ENCODE assay signal across 1 cellular context in the genomic region with DNA sequence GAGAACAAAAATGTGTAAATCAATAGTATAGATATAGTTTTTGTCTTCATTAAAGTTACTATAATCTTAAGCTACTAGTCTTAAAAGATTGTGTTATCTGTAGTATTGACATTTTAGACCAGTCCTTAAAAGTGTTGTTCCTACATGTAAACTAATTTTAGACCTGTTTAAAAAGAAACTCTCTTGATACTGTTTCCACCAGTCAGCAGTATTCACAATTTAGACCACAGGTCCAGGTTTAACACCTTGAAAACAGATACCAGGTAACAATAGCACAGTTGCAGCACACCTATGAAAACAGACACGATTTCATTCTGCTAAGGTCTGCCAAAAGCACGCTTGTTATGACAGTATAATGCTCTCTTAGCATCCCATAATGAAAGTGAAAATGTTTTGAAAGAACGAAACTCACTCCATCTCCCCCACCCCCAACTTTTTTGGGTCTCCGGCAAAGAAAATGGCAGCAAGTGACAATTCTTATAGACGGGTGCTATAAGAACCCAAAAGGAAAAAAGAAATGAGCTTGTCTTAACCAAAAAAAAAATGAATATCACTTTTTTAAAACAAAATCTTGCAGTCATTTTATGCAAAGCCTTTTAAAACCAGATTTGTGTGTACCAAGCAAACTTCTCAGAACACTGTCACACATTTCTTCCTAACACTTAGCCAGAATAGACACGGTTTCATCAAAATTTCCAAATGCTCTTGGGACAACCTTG.
TF ChIP-seq lines count a peak whose summit lies in the region.

No MANE protein-coding gene starts in this region.

TF ChIP-seq in WTC11, 78 proteins besides CTCF, POLR2A, EP300 and RAD21 (continued from another document):
- TF ChIP-seq PRRX2 (CRISPR knock-in tag; IDR thresholded peaks at IDR 0.05) = no peak
TF ChIP-seq in WTC11: peak in this region for 0.
